1 cellular context compared by ENCODE assay signal in genomic region chr16:16158082-16158658, GRCh38.
TF ChIP-seq lines count a peak whose summit lies in the region.

No MANE protein-coding gene starts in this region.

TF ChIP-seq in HepG2, 621 proteins besides CTCF, POLR2A, EP300 and RAD21 (continued from another document and continues in another):
- TF ChIP-seq KLF13 (CRISPR knock-in tag; IDR thresholded peaks at IDR 0.05) (no peak), NONO (IDR thresholded peaks at IDR 0.05) (0 out of 2 replicates have a peak, but pooled peaks have one; percentile 42), NONO (CRISPR knock-in tag; conservative IDR thresholded peaks at IDR 0.05) (no peak), ZBTB21 (CRISPR knock-in tag; IDR thresholded peaks at IDR 0.05) (no peak), FIP1L1 (IDR thresholded peaks at IDR 0.05; ENCODE audit: borderline replicate concordance, insufficient read depth, low read depth, low read length) (no peak), POLR2AphosphoS5 (IDR thresholded peaks at IDR 0.05; ENCODE audit: low read depth, low read length) (no peak), UBTF (CRISPR knock-in tag; IDR thresholded peaks at IDR 0.05) (no peak), LCORL (IDR thresholded peaks at IDR 0.05) (0 out of 2 replicates have a peak, but pooled peaks have one; percentile 13), LCORL (CRISPR knock-in tag; IDR thresholded peaks at IDR 0.05) (no peak), ZIK1 (CRISPR knock-in tag; IDR thresholded peaks at IDR 0.05; ENCODE audit: borderline replicate concordance, low read depth) (no peak), NR1H2 (CRISPR knock-in tag; IDR thresholded peaks at IDR 0.05; ENCODE audit: borderline replicate concordance, low read depth) (no peak), MTF2 (CRISPR knock-in tag; IDR thresholded peaks at IDR 0.05; ENCODE audit: borderline replicate concordance) (no peak), FOXP1 (IDR thresholded peaks at IDR 0.05) (peak; percentile 54; the same call in 1 of the 2 replicates), FOXP1 (CRISPR knock-in tag; IDR thresholded peaks at IDR 0.05) (no peak), BORCS8-MEF2B (CRISPR knock-in tag; IDR thresholded peaks at IDR 0.05) (no peak), ZNF446 (CRISPR knock-in tag; IDR thresholded peaks at IDR 0.05) (no peak), NBN (conservative IDR thresholded peaks at IDR 0.05) (0 out of 2 replicates have a peak, but pooled peaks have one; percentile 17), DRAP1 (CRISPR knock-in tag; IDR thresholded peaks at IDR 0.05) (no peak), BRF2 (CRISPR knock-in tag; IDR thresholded peaks at IDR 0.05) (no peak), HNRNPLL (IDR thresholded peaks at IDR 0.05; ENCODE audit: low read depth, low read length, poor library complexity, severe bottlenecking) (no peak), ZNF101 (CRISPR knock-in tag; IDR thresholded peaks at IDR 0.05; ENCODE audit: borderline replicate concordance, low read depth) (no peak), ZNF234 (CRISPR knock-in tag; conservative IDR thresholded peaks at IDR 0.05) (no peak), MZF1 (CRISPR knock-in tag; IDR thresholded peaks at IDR 0.05; ENCODE audit: borderline replicate concordance) (no peak), RBFOX2 (IDR thresholded peaks at IDR 0.05; ENCODE audit: low read depth, low read length) (0 out of 2 replicates have a peak, but pooled peaks have one; percentile 43), FOXK2 (IDR thresholded peaks at IDR 0.05) (peak; percentile 23; the same call in 1 of the 2 replicates), ZNF580 (CRISPR knock-in tag; IDR thresholded peaks at IDR 0.05; ENCODE audit: borderline replicate concordance, low read depth) (no peak), ZFP90 (CRISPR knock-in tag; IDR thresholded peaks at IDR 0.05; ENCODE audit: borderline replicate concordance) (no peak), ZNF629 (CRISPR knock-in tag; conservative IDR thresholded peaks at IDR 0.05) (peak; percentile 7; the same call in 1 of the 2 replicates), TAF1 (CRISPR knock-in tag; IDR thresholded peaks at IDR 0.05) (no peak), ZNF138 (CRISPR knock-in tag; IDR thresholded peaks at IDR 0.05; ENCODE audit: low read depth) (no peak), CBX1 (IDR thresholded peaks at IDR 0.05; ENCODE audit: low read depth) (no peak), TIGD3 (CRISPR knock-in tag; IDR thresholded peaks at IDR 0.05; ENCODE audit: borderline replicate concordance) (no peak), FOXK1 (CRISPR knock-in tag; IDR thresholded peaks at IDR 0.05; ENCODE audit: borderline replicate concordance, low read depth) (no peak), HNRNPK (IDR thresholded peaks at IDR 0.05; ENCODE audit: low read depth, low read length, poor library complexity, severe bottlenecking) (peak; percentile 91), ZNF331 (CRISPR knock-in tag; IDR thresholded peaks at IDR 0.05) (no peak), NFATC3 (CRISPR knock-in tag; IDR thresholded peaks at IDR 0.05) (no peak), ZBTB43 (CRISPR knock-in tag; conservative IDR thresholded peaks at IDR 0.05) (no peak), ZNF878 (CRISPR knock-in tag; IDR thresholded peaks at IDR 0.05) (no peak), MAFG (CRISPR knock-in tag; IDR thresholded peaks at IDR 0.05) (no peak), XBP1 (CRISPR knock-in tag; IDR thresholded peaks at IDR 0.05) (no peak), CREB3 (CRISPR knock-in tag; IDR thresholded peaks at IDR 0.05) (no peak), JUNB (CRISPR knock-in tag; IDR thresholded peaks at IDR 0.05; ENCODE audit: borderline replicate concordance) (peak; percentile 59; the same call in 1 of the 2 replicates), ZNF672 (CRISPR knock-in tag; IDR thresholded peaks at IDR 0.05) (no peak)
- TF ChIP-seq, protein P1, sequence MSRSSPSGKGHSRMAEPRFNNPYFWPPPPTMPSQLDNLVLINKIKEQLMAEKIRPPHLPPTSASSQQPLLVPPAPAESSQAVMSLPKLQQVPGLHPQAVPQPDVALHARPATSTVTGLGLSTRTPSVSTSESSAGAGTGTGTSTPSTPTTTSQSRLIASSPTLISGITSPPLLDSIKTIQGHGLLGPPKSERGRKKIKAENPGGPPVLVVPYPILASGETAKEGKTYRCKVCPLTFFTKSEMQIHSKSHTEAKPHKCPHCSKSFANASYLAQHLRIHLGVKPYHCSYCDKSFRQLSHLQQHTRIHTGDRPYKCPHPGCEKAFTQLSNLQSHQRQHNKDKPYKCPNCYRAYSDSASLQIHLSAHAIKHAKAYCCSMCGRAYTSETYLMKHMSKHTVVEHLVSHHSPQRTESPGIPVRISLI (CRISPR knock-in tag; IDR thresholded peaks at IDR 0.05; ENCODE audit: borderline replicate concordance) = no peak
- TF ChIP-seq, protein P2, sequence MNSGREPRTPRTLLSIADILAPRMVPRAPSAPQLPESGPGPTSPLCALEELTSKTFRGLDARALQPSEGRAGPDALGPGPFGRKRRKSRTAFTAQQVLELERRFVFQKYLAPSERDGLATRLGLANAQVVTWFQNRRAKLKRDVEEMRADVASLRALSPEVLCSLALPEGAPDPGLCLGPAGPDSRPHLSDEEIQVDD (CRISPR knock-in tag; IDR thresholded peaks at IDR 0.05; ENCODE audit: borderline replicate concordance) = no peak
- TF ChIP-seq, protein P3, sequence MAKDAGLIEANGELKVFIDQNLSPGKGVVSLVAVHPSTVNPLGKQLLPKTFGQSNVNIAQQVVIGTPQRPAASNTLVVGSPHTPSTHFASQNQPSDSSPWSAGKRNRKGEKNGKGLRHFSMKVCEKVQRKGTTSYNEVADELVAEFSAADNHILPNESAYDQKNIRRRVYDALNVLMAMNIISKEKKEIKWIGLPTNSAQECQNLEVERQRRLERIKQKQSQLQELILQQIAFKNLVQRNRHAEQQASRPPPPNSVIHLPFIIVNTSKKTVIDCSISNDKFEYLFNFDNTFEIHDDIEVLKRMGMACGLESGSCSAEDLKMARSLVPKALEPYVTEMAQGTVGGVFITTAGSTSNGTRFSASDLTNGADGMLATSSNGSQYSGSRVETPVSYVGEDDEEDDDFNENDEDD (CRISPR knock-in tag; IDR thresholded peaks at IDR 0.05; ENCODE audit: borderline replicate concordance) = no peak
- TF ChIP-seq, protein P4, sequence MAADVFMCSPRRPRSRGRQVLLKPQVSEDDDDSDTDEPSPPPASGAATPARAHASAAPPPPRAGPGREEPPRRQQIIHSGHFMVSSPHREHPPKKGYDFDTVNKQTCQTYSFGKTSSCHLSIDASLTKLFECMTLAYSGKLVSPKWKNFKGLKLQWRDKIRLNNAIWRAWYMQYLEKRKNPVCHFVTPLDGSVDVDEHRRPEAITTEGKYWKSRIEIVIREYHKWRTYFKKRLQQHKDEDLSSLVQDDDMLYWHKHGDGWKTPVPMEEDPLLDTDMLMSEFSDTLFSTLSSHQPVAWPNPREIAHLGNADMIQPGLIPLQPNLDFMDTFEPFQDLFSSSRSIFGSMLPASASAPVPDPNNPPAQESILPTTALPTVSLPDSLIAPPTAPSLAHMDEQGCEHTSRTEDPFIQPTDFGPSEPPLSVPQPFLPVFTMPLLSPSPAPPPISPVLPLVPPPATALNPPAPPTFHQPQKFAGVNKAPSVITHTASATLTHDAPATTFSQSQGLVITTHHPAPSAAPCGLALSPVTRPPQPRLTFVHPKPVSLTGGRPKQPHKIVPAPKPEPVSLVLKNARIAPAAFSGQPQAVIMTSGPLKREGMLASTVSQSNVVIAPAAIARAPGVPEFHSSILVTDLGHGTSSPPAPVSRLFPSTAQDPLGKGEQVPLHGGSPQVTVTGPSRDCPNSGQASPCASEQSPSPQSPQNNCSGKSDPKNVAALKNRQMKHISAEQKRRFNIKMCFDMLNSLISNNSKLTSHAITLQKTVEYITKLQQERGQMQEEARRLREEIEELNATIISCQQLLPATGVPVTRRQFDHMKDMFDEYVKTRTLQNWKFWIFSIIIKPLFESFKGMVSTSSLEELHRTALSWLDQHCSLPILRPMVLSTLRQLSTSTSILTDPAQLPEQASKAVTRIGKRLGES (CRISPR knock-in tag; IDR thresholded peaks at IDR 0.05; ENCODE audit: borderline replicate concordance) = no peak
- TF ChIP-seq, protein P5, sequence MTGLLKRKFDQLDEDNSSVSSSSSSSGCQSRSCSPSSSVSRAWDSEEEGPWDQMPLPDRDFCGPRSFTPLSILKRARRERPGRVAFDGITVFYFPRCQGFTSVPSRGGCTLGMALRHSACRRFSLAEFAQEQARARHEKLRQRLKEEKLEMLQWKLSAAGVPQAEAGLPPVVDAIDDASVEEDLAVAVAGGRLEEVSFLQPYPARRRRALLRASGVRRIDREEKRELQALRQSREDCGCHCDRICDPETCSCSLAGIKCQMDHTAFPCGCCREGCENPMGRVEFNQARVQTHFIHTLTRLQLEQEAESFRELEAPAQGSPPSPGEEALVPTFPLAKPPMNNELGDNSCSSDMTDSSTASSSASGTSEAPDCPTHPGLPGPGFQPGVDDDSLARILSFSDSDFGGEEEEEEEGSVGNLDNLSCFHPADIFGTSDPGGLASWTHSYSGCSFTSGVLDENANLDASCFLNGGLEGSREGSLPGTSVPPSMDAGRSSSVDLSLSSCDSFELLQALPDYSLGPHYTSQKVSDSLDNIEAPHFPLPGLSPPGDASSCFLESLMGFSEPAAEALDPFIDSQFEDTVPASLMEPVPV (CRISPR knock-in tag; IDR thresholded peaks at IDR 0.05) = no peak
- TF ChIP-seq, protein P6, sequence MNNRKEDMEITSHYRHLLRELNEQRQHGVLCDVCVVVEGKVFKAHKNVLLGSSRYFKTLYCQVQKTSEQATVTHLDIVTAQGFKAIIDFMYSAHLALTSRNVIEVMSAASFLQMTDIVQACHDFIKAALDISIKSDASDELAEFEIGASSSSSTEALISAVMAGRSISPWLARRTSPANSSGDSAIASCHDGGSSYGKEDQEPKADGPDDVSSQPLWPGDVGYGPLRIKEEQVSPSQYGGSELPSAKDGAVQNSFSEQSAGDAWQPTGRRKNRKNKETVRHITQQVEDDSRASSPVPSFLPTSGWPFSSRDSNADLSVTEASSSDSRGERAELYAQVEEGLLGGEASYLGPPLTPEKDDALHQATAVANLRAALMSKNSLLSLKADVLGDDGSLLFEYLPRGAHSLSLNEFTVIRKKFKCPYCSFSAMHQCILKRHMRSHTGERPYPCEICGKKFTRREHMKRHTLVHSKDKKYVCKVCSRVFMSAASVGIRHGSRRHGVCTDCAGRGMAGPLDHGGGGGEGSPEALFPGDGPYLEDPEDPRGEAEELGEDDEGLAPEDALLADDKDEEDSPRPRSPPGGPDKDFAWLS (CRISPR knock-in tag; IDR thresholded peaks at IDR 0.05; ENCODE audit: borderline replicate concordance) = no peak
